In genomic region chr17:81684442-81684911, GRCh38 we compare ENCODE assay signal across 8 cellular contexts. TPM values are rescaled to one million over a fixed set of nuclear protein-coding genes. Genes with fewer than 3 reads are reported as not detected.
DNase-seq lines count a peak whose midpoint lies in the region; ATAC-seq and TF ChIP-seq lines count a peak whose summit lies in the region.

No MANE protein-coding gene starts in this region.

- WGBS in spleen, 5 donors = 2 to 6% (median 4%) methylated on average over 4 to 16 of the region's 16 CpGs

- CTCF ChIA-PET in activated naive CD4-positive, alpha-beta T cell treated with anti-CD3 and anti-CD28 coated beads for 36 hours (lab: Charles Lee) = interaction anchor here (1.3 to 1.7 kb wide), 2 partner anchors 19 to 84 kb away, joined by 4 to 7 read pairs; no protein-coding TSS in a partner anchor
- CTCF ChIA-PET in activated B cell treated with CpG ODN at 0.5 μM for 24 hours (lab: Charles Lee) = interaction anchor here (1.8 kb wide), 1 partner anchor 19 kb away, joined by 5 read pairs; the partner anchor contains the start of gene MRPL12

- intact Hi-C loops in activated naive CD4-positive, alpha-beta T cell treated with anti-CD3 and anti-CD28 coated beads for 36 hours (cut with micrococcal nuclease) = no loop called here
- intact Hi-C loops in activated B cell treated with CpG ODN at 0.5 μM for 24 hours (cut with micrococcal nuclease) = loop anchor here (5.0 kb wide), 1 partner anchor 773 kb away; the partner anchor contains the start of gene NARF
- intact Hi-C loops in left cardiac atrium (cut with DNase I) = no loop called here
- intact Hi-C loops in spleen (cut with DNase I; ENCODE audit: low total_unique reads) = no loop called here

- peaks cover 40% of the 10 kb centered on the region for H3K4me1 Mint-ChIP-seq in activated naive CD4-positive, alpha-beta T cell treated with anti-CD3 and anti-CD28 coated beads for 36 hours (ENCODE audit: low read depth)
- peaks cover 32% of the 10 kb centered on the region for H3K4me1 Mint-ChIP-seq in activated B cell treated with CpG ODN at 0.5 μM for 24 hours

- TF ChIP-seq CTCF in activated B cell treated with CpG ODN at 0.5 μM for 24 hours (IDR thresholded peaks at IDR 0.05) = no peak
- no peak for TF ChIP-seq CTCF in spleen (IDR thresholded peaks at IDR 0.05 in 8 of 11, conservative IDR thresholded peaks at IDR 0.05 in 3 of 11)

- no peaks in the 10 kb centered on the region for H3K9me3 Mint-ChIP-seq in activated naive CD4-positive, alpha-beta T cell treated with anti-CD3 and anti-CD28 coated beads for 36 hours
- no peaks in the 10 kb centered on the region for H3K9me3 Mint-ChIP-seq in activated B cell treated with CpG ODN at 0.5 μM for 24 hours

- H3K36me3 Mint-ChIP-seq in activated naive CD4-positive, alpha-beta T cell treated with anti-CD3 and anti-CD28 coated beads for 36 hours (ENCODE audit: low read depth) = peaks cover 23% of the 10 kb centered on the region
- H3K36me3 Mint-ChIP-seq in activated B cell treated with CpG ODN at 0.5 μM for 24 hours (ENCODE audit: low read depth) = peaks cover 51% of the 10 kb centered on the region

- H3K27ac Mint-ChIP-seq in activated naive CD4-positive, alpha-beta T cell treated with anti-CD3 and anti-CD28 coated beads for 36 hours = peak overlapping the region; percentile 70
- H3K27ac Mint-ChIP-seq in activated B cell treated with CpG ODN at 0.5 μM for 24 hours = peak overlapping the region; percentile 56

- peak overlapping the region; percentile 82 for H3K4me3 Mint-ChIP-seq in activated naive CD4-positive, alpha-beta T cell treated with anti-CD3 and anti-CD28 coated beads for 36 hours
- peak overlapping the region; percentile 85 for H3K4me3 Mint-ChIP-seq in activated B cell treated with CpG ODN at 0.5 μM for 24 hours

- H3K36me3 ChIP-seq in spleen = peaks cover 0 to 72% (median 50%) of the 10 kb centered on the region in 6 donors

- TF ChIP-seq POLR2A in spleen (IDR thresholded peaks at IDR 0.05) = no peak

- peak overlapping the region; percentile 75 to 95 (median 88) for H3K27ac ChIP-seq in spleen

- no peaks in the 10 kb centered on the region for H3K9me3 ChIP-seq in spleen

- H3K27me3 Mint-ChIP-seq in activated naive CD4-positive, alpha-beta T cell treated with anti-CD3 and anti-CD28 coated beads for 36 hours (ENCODE audit: low read depth) = no peaks in the 10 kb centered on the region
- H3K27me3 Mint-ChIP-seq in activated B cell treated with CpG ODN at 0.5 μM for 24 hours = no peaks in the 10 kb centered on the region

- no peaks in the 10 kb centered on the region for H3K27me3 ChIP-seq in spleen (replicated peaks in 1 of 7)

- POLR2A ChIA-PET in activated B cell treated with CpG ODN at 0.5 μM for 24 hours (lab: Charles Lee) = interaction anchor here (1.1 to 3.1 kb wide), 10 partner anchors 9 to 446 kb away, joined by 3 to 39 read pairs (median 6); partner anchors contain the start of genes ARHGDIA, CCDC137, MRPL12 and NDUFAF8

- DNase-seq in activated naive CD4-positive, alpha-beta T cell treated with anti-CD3 and anti-CD28 coated beads for 36 hours = peak; percentile 27
- no peak for DNase-seq in activated naive CD4-positive, alpha-beta T cell treated with Interleukin-2 at 50 U/mL for 16 hours
- DNase-seq in activated B cell treated with CpG ODN at 0.5 μM for 24 hours (no peak), left cardiac atrium (no peak), spleen (no peak), islet precursor cell (no peak), NOMO-1 treated with dmso at 0.1 percent for 144 hours (lab: John Stamatoyannopoulos, UW; ENCODE audit: unreplicated experiment) (no peak), NCI-H226 (no peak)

- ATAC-seq in activated B cell treated with CpG ODN at 0.5 μM for 24 hours (ENCODE audit: low read depth) (no peak), left cardiac atrium (peak; percentile 2 to 39)

- H3K4me3 ChIP-seq in spleen = peak overlapping the region; percentile 89 to 100 (median 98)

- H3K4me1 ChIP-seq in spleen = peaks cover 19 to 60% (median 39%) of the 10 kb centered on the region in 6 donors

RNA-seq across cellular contexts. Expression of gene HGS, which starts 0.7 kb away (rescaled TPM):
- 100 to 1,000 TPM in 1 of 2 experiments, 10 to 100 TPM in 1; 87.1 to 109 TPM for total RNA-seq in activated naive CD4-positive, alpha-beta T cell treated with anti-CD3 and anti-CD28 coated beads for 36 hours
- total RNA-seq in activated B cell treated with CpG ODN at 0.5 μM for 24 hours (132 and 151 TPM in 2 replicates), left cardiac atrium (10 to 100 TPM; 42.3 to 52.6 TPM), spleen (100 to 1,000 TPM in 4 of 7 donors, 10 to 100 TPM in 3; 62.3 to 134 (median 106) TPM)
- 100 to 1,000 TPM in 2 of 3 donors, 10 to 100 TPM in 1; 61.3 to 133 (median 119) TPM for polyA plus RNA-seq in spleen

RNA-seq across cellular contexts. Expression of gene ARL16, which starts 0.9 kb away (rescaled TPM):
- total RNA-seq in activated naive CD4-positive, alpha-beta T cell treated with anti-CD3 and anti-CD28 coated beads for 36 hours = 10 to 100 TPM; 13.8 to 14.1 TPM
- total RNA-seq in activated B cell treated with CpG ODN at 0.5 μM for 24 hours = 30.7 and 33.3 TPM in 2 replicates
- total RNA-seq in left cardiac atrium = 10 to 100 TPM; 12.2 to 22.3 TPM
- total RNA-seq in spleen = 10 to 100 TPM; 22.5 to 36.6 (median 29.1) TPM
- polyA plus RNA-seq in spleen = 10 to 100 TPM; 56.0 to 93.5 (median 79.8) TPM

RNA-seq across cellular contexts. Expression of gene CCDC137, which starts 17.9 kb away (rescaled TPM):
- 10 to 100 TPM; 30.8 to 32.3 TPM for total RNA-seq in activated naive CD4-positive, alpha-beta T cell treated with anti-CD3 and anti-CD28 coated beads for 36 hours
- total RNA-seq in activated B cell treated with CpG ODN at 0.5 μM for 24 hours (34.7 and 41.3 TPM in 2 replicates), left cardiac atrium (1 to 10 TPM; 7.2 to 8.9 TPM), spleen (10 to 100 TPM; 10.7 to 24.2 (median 19.0) TPM)
- 10 to 100 TPM; 20.7 to 40.1 (median 21.4) TPM for polyA plus RNA-seq in spleen

RNA-seq across cellular contexts. Expression of gene OXLD1, which starts 18.1 kb away (rescaled TPM):
- total RNA-seq in activated naive CD4-positive, alpha-beta T cell treated with anti-CD3 and anti-CD28 coated beads for 36 hours = 10 to 100 TPM; 41.9 to 44.1 TPM
- 36.7 and 37.3 TPM in 2 replicates for total RNA-seq in activated B cell treated with CpG ODN at 0.5 μM for 24 hours
- total RNA-seq in left cardiac atrium = 10 to 100 TPM; 20.9 to 23.6 TPM
- total RNA-seq in spleen = 10 to 100 TPM; 29.4 to 53.8 (median 32.1) TPM
- polyA plus RNA-seq in spleen = 100 to 1,000 TPM; 102 to 110 (median 106) TPM

RNA-seq across cellular contexts. Expression of gene MRPL12, which starts 18.7 kb away (rescaled TPM):
- total RNA-seq in activated naive CD4-positive, alpha-beta T cell treated with anti-CD3 and anti-CD28 coated beads for 36 hours = 100 to 1,000 TPM in 1 of 2 experiments, 10 to 100 TPM in 1; 97.7 to 102 TPM
- 68.8 and 69.8 TPM in 2 replicates for total RNA-seq in activated B cell treated with CpG ODN at 0.5 μM for 24 hours
- total RNA-seq in left cardiac atrium = 100 to 1,000 TPM; 133 TPM
- total RNA-seq in spleen = 10 to 100 TPM; 36.2 to 68.5 (median 43.2) TPM
- 100 to 1,000 TPM in 2 of 3 donors, 10 to 100 TPM in 1; 71.7 to 160 (median 121) TPM for polyA plus RNA-seq in spleen
